9 cellular contexts compared by ENCODE assay signal in genomic region chr16:4318171-4318910, GRCh38. TPM values are rescaled to one million over a fixed set of nuclear protein-coding genes. Genes with fewer than 3 reads are reported as not detected.
DNase-seq lines count a peak whose midpoint lies in the region; ATAC-seq and TF ChIP-seq lines count a peak whose summit lies in the region.
"Had no signal": no experiment of that assay in that cellular context is flagged by ENCODE, and none has a peak within 500 bp of the region (broad histone marks: within the 10 kb centered on the region; RNA-seq: fewer than 3 reads in every experiment).

No MANE protein-coding gene starts in this region.

- in situ Hi-C loops in ACHN (cut with HindIII; ENCODE audit: low pct_ligation_motif_present, low pct_unique_long_range_greater_than_20kb, low sequenced_read_pairs), result no loop called here

- H3K9me3 ChIP-seq in MG63 (no peaks in the 10 kb centered on the region), colonic mucosa (no peaks in the 10 kb centered on the region), tibial nerve (no peaks in the 10 kb centered on the region)

- no peak for TF ChIP-seq EP300 in tibial nerve (IDR thresholded peaks at IDR 0.05)

- peak overlapping the region in 1 of 2 donors; percentile 40 for H3K9ac ChIP-seq in colonic mucosa (ENCODE audit: low read depth in 2 of 2, low read length in 2 of 2)

- H3K36me3 ChIP-seq in MG63 (peaks cover 8% of the 10 kb centered on the region), colonic mucosa (no peaks in the 10 kb centered on the region), tibial nerve (no peaks in the 10 kb centered on the region)

- H3K27me3 ChIP-seq in MG63 (no peaks in the 10 kb centered on the region), colonic mucosa (peaks cover 33% of the 10 kb centered on the region), tibial nerve (no peaks in the 10 kb centered on the region)
- H3K27me3 ChIP-seq: dorsolateral prefrontal cortex had no signal

- H3K4me1 ChIP-seq in colonic mucosa (peaks cover 14% of the 10 kb centered on the region), tibial nerve (peaks cover 3 to 86% (median 51%) of the 10 kb centered on the region in 4 donors)

- intact Hi-C loops in colonic mucosa (cut with DNase I), result no loop called here

- H3K27ac ChIP-seq in colonic mucosa, result peak overlapping the region; percentile 68
- peak overlapping the region; percentile 83 to 96 (median 92) for H3K27ac ChIP-seq in tibial nerve

- no peak for TF ChIP-seq CTCF in colonic mucosa (IDR thresholded peaks at IDR 0.05)
- TF ChIP-seq CTCF in tibial nerve (IDR thresholded peaks at IDR 0.05), result no peak

- H3K4me3 ChIP-seq in MG63 (peak overlapping the region; percentile 75), colonic mucosa (no peak overlapping the region), tibial nerve (no peak overlapping the region)

- ATAC-seq in GM19035 (IDR thresholded peaks at IDR 0.05; ENCODE audit: unreplicated experiment), result no peak

- 36 to 43% methylated on average over 17 of the region's 17 CpGs for WGBS in tibial nerve, 2 donors

- no peak for DNase-seq in MG63
- DNase-seq in colonic mucosa, result no peak
- DNase-seq in myocyte (ENCODE audit: low read depth), result peak; percentile 69
- no peak for DNase-seq in tibial nerve (ENCODE audit: low spot score in 2 of 2)
- no peak for DNase-seq in NAMALWA (ENCODE audit: low spot score)
- no peak for DNase-seq in ACHN
- DNase-seq: dorsolateral prefrontal cortex, SHP77 treated with DMSO at 0.1 percent for 48 hours had no signal

- TF ChIP-seq POLR2A in tibial nerve (IDR thresholded peaks at IDR 0.05), result no peak

RNA-seq across cellular contexts. Expression of gene GLIS2, which starts 2.5 kb away (rescaled TPM):
- total RNA-seq in MG63 (2014; rRNA removed; shearing (Covaris generic); ENCODE audit: low replicate concordance), result 0.22 and 2.1 TPM in 2 replicates
- total RNA-seq in colonic mucosa (1 to 10 TPM in 1 of 2 donors, under 1 TPM in 1; 0.89 to 4.1 TPM), myocyte (3.3 and 4.5 TPM in 2 replicates), tibial nerve (10 to 100 TPM in 3 of 4 donors, 1 to 10 TPM in 1; 9.0 to 11.1 (median 10.8) TPM)
- 65.6 TPM for polyA plus RNA-seq in myocyte (2012)

RNA-seq across cellular contexts. Expression of gene PAM16, which starts 32.8 kb away (rescaled TPM):
- 84.1 and 105 TPM in 2 replicates for total RNA-seq in MG63 (2014; rRNA removed; shearing (Covaris generic); ENCODE audit: low replicate concordance)
- total RNA-seq in colonic mucosa (10 to 100 TPM; 28.2 to 43.6 TPM), myocyte (28.4 and 50.7 TPM in 2 replicates), tibial nerve (10 to 100 TPM; 45.1 to 95.1 (median 60.7) TPM)
- polyA plus RNA-seq in myocyte (2012), result 47.6 TPM

RNA-seq across cellular contexts. Expression of gene TFAP4, which starts 45.5 kb away (rescaled TPM):
- total RNA-seq in MG63 (2014; rRNA removed; shearing (Covaris generic); ENCODE audit: low replicate concordance), result 28.5 and 42.2 TPM in 2 replicates
- 10 to 100 TPM in 1 of 2 donors, 1 to 10 TPM in 1; 5.4 to 15.4 TPM for total RNA-seq in colonic mucosa
- total RNA-seq in myocyte, result 4.4 and 5.0 TPM in 2 replicates
- 3.5 TPM for polyA plus RNA-seq in myocyte (2012)
- 10 to 100 TPM in 2 of 4 donors, 1 to 10 TPM in 2; 6.9 to 16.8 (median 11.7) TPM for total RNA-seq in tibial nerve

RNA-seq across cellular contexts. Expression of gene VASN, which starts 53.3 kb away (rescaled TPM):
- total RNA-seq in MG63 (2014; rRNA removed; shearing (Covaris generic); ENCODE audit: low replicate concordance), result 55.7 and 68.7 TPM in 2 replicates
- 1 to 10 TPM; 2.7 to 4.1 TPM for total RNA-seq in colonic mucosa
- 7.5 and 10.9 TPM in 2 replicates for total RNA-seq in myocyte
- 28.3 TPM for polyA plus RNA-seq in myocyte (2012)
- total RNA-seq in tibial nerve, result 10 to 100 TPM; 31.0 to 58.1 (median 32.9) TPM
